Comparison of ENCODE assay signal across 17 cellular contexts in genomic region chr3:16848007-16848406, GRCh38. TPM values are rescaled to one million over a fixed set of nuclear protein-coding genes. Genes with fewer than 3 reads are reported as not detected.
DNase-seq lines count a peak whose midpoint lies in the region; ATAC-seq and TF ChIP-seq lines count a peak whose summit lies in the region.
"Had no signal": no experiment of that assay in that cellular context is flagged by ENCODE, and none has a peak within 500 bp of the region (broad histone marks: within the 10 kb centered on the region; RNA-seq: fewer than 3 reads in every experiment).

No MANE protein-coding gene starts in this region.

- no peaks in the 10 kb centered on the region for H3K27me3 Mint-ChIP-seq in activated CD8-positive, alpha-beta T cell treated with anti-CD3 and anti-CD28 coated beads for 36 hours
- H3K27me3 Mint-ChIP-seq in activated CD8-positive, alpha-beta T cell treated with anti-CD3 and anti-CD28 coated beads, Interleukin-2, amount 10 ng/mL, durations not matched to agents 7 days and 5 days (ENCODE audit: low read depth) = no peaks in the 10 kb centered on the region
- no peaks in the 10 kb centered on the region for H3K27me3 Mint-ChIP-seq in CD4-positive, alpha-beta T cell
- H3K27me3 Mint-ChIP-seq: central memory CD8-positive, alpha-beta T cell; stimulated activated naive B cell treated with anti-CD40 and anti-IgM and Interleukin-4, amounts not matched to agents 10 μg/mL and 1 μg/mL and 100 μg/mL, for 72 hours had no signal

- POLR2A ChIA-PET in activated CD8-positive, alpha-beta T cell treated with anti-CD3 and anti-CD28 coated beads for 36 hours (lab: Charles Lee) = interaction anchor here (0.8 kb wide), 1 partner anchor 38 kb away, joined by 3 read pairs; no protein-coding TSS in a partner anchor
- POLR2A ChIA-PET in activated CD8-positive, alpha-beta T cell treated with anti-CD3 and anti-CD28 coated beads, Interleukin-2, amount 10 ng/mL, durations not matched to agents 7 days and 5 days (lab: Charles Lee) = interaction anchor here (0.6 kb wide), 1 partner anchor 74 kb away, joined by 3 read pairs; no protein-coding TSS in a partner anchor
- POLR2A ChIA-PET in CD4-positive, alpha-beta T cell (lab: Charles Lee) = interaction anchor here (1.1 to 2.9 kb wide), 3 partner anchors 7 to 37 kb away, joined by 4 to 17 read pairs (median 4); partner anchors contain the start of gene PLCL2

- CTCF ChIA-PET in activated CD8-positive, alpha-beta T cell treated with anti-CD3 and anti-CD28 coated beads for 36 hours (lab: Charles Lee) = interaction anchor here (2.4 kb wide), 1 partner anchor 36 kb away, joined by 11 read pairs; the partner anchor contains the start of gene PLCL2
- CTCF ChIA-PET in activated CD8-positive, alpha-beta T cell treated with anti-CD3 and anti-CD28 coated beads, Interleukin-2, amount 10 ng/mL, durations not matched to agents 7 days and 5 days (lab: Charles Lee) = interaction anchor here (0.6 to 1.6 kb wide), 4 partner anchors 10 to 455 kb away, joined by 3 to 5 read pairs (median 3); no protein-coding TSS in a partner anchor
- CTCF ChIA-PET in CD4-positive, alpha-beta T cell (lab: Charles Lee) = interaction anchor here (0.9 kb wide), 1 partner anchor 19 kb away, joined by 5 read pairs; no protein-coding TSS in a partner anchor

- H3K27ac Mint-ChIP-seq in activated CD8-positive, alpha-beta T cell treated with anti-CD3 and anti-CD28 coated beads for 36 hours = no peak overlapping the region
- H3K27ac Mint-ChIP-seq in activated CD8-positive, alpha-beta T cell treated with anti-CD3 and anti-CD28 coated beads, Interleukin-2, amount 10 ng/mL, durations not matched to agents 7 days and 5 days = no peak overlapping the region
- no peak overlapping the region for H3K27ac Mint-ChIP-seq in CD4-positive, alpha-beta T cell
- H3K27ac Mint-ChIP-seq: stimulated activated naive B cell treated with anti-CD40 and anti-IgM and Interleukin-4, amounts not matched to agents 10 μg/mL and 1 μg/mL and 100 μg/mL, for 72 hours had no signal

- H3K4me3 ChIP-seq in neutrophil (ENCODE audit: low read depth in 1 of 2, low read length in 1 of 2) = peak overlapping the region in 1 of 2 experiments; percentile 31
- H3K4me3 ChIP-seq: adrenal gland, pancreas, upper lobe of right lung had no signal

- no peaks in the 10 kb centered on the region for H3K9me3 Mint-ChIP-seq in activated CD8-positive, alpha-beta T cell treated with anti-CD3 and anti-CD28 coated beads for 36 hours
- no peaks in the 10 kb centered on the region for H3K9me3 Mint-ChIP-seq in activated CD8-positive, alpha-beta T cell treated with anti-CD3 and anti-CD28 coated beads, Interleukin-2, amount 10 ng/mL, durations not matched to agents 7 days and 5 days (ENCODE audit: insufficient read depth)
- no peaks in the 10 kb centered on the region for H3K9me3 Mint-ChIP-seq in CD4-positive, alpha-beta T cell
- H3K9me3 Mint-ChIP-seq: central memory CD8-positive, alpha-beta T cell; stimulated activated naive B cell treated with anti-CD40 and anti-IgM and Interleukin-4, amounts not matched to agents 10 μg/mL and 1 μg/mL and 100 μg/mL, for 72 hours had no signal

- no peaks in the 10 kb centered on the region for H3K27me3 ChIP-seq in neutrophil
- no peaks in the 10 kb centered on the region for H3K27me3 ChIP-seq in CD4-positive, alpha-beta T cell (ENCODE audit: control insufficient read depth, insufficient read depth, low read length)
- H3K27me3 ChIP-seq: adrenal gland, pancreas, upper lobe of right lung had no signal

- peak overlapping the region; percentile 91 for H3K27ac ChIP-seq in neutrophil
- H3K27ac ChIP-seq in CD4-positive, alpha-beta T cell (ENCODE audit: low read depth, low read length) = no peak overlapping the region
- H3K27ac ChIP-seq: adrenal gland, pancreas, upper lobe of right lung, VCaP had no signal

- peaks cover 81 to 86% of the 10 kb centered on the region in 2 experiments for H3K4me1 ChIP-seq in neutrophil (ENCODE audit: control insufficient read depth in 1 of 2, insufficient read depth in 1 of 2, low read depth in 1 of 2, low read length in 1 of 2)

- TF ChIP-seq CTCF in activated CD8-positive, alpha-beta T cell treated with anti-CD3 and anti-CD28 coated beads for 36 hours (IDR thresholded peaks at IDR 0.05) = no peak
- TF ChIP-seq CTCF in neutrophil (IDR thresholded peaks at IDR 0.05) = no peak
- TF ChIP-seq CTCF in CD4-positive, alpha-beta T cell (IDR thresholded peaks at IDR 0.05) = no peak

- no peak for DNase-seq in activated CD8-positive, alpha-beta T cell treated with anti-CD3 and anti-CD28 coated beads for 36 hours
- no peak for DNase-seq in activated CD8-positive, alpha-beta T cell treated with anti-CD3 and anti-CD28 coated beads, Interleukin-2, amount 10 ng/mL, durations not matched to agents 7 days and 5 days
- DNase-seq in stimulated activated CD4-positive, alpha-beta T cell treated with anti-CD3 and anti-CD28 coated beads, Interleukin-4, amount 100 ng/mL, for 1 hour = no peak
- DNase-seq in CD4-positive, alpha-beta T cell = no peak
- DNase-seq: adrenal gland; DMS79; NCI-H2171; NCI-H82; pancreas; stimulated activated naive B cell treated with anti-CD40 and anti-IgM and Interleukin-4, amounts not matched to agents 10 μg/mL and 1 μg/mL and 100 μg/mL, for 72 hours; upper lobe of right lung had no signal

- H3K4me3 Mint-ChIP-seq in activated CD8-positive, alpha-beta T cell treated with anti-CD3 and anti-CD28 coated beads for 36 hours = no peak overlapping the region
- no peak overlapping the region for H3K4me3 Mint-ChIP-seq in activated CD8-positive, alpha-beta T cell treated with anti-CD3 and anti-CD28 coated beads, Interleukin-2, amount 10 ng/mL, durations not matched to agents 7 days and 5 days
- no peak overlapping the region for H3K4me3 Mint-ChIP-seq in CD4-positive, alpha-beta T cell
- H3K4me3 Mint-ChIP-seq: central memory CD8-positive, alpha-beta T cell; stimulated activated naive B cell treated with anti-CD40 and anti-IgM and Interleukin-4, amounts not matched to agents 10 μg/mL and 1 μg/mL and 100 μg/mL, for 72 hours had no signal

- peak; percentile 69 for ATAC-seq in activated CD8-positive, alpha-beta T cell treated with anti-CD3 and anti-CD28 coated beads for 36 hours
- no peak for ATAC-seq in activated CD8-positive, alpha-beta T cell treated with anti-CD3 and anti-CD28 coated beads, Interleukin-2, amount 10 ng/mL, durations not matched to agents 7 days and 5 days
- ATAC-seq in GM19463 (IDR thresholded peaks at IDR 0.05; ENCODE audit: unreplicated experiment) = peak; percentile 60
- peak; percentile 51 for ATAC-seq in HG03095 (IDR thresholded peaks at IDR 0.05; ENCODE audit: unreplicated experiment)
- ATAC-seq in HG03196 (IDR thresholded peaks at IDR 0.05; ENCODE audit: unreplicated experiment) = no peak
- ATAC-seq in CD4-positive, alpha-beta T cell (ENCODE audit: poor library complexity) = no peak
- ATAC-seq: pancreas, upper lobe of right lung had no signal

- H3K36me3 ChIP-seq in neutrophil = no peaks in the 10 kb centered on the region
- H3K36me3 ChIP-seq: adrenal gland, pancreas, upper lobe of right lung had no signal

- no peaks in the 10 kb centered on the region for H3K36me3 Mint-ChIP-seq in activated CD8-positive, alpha-beta T cell treated with anti-CD3 and anti-CD28 coated beads for 36 hours (ENCODE audit: low read depth)
- H3K36me3 Mint-ChIP-seq in activated CD8-positive, alpha-beta T cell treated with anti-CD3 and anti-CD28 coated beads, Interleukin-2, amount 10 ng/mL, durations not matched to agents 7 days and 5 days (ENCODE audit: low read depth) = no peaks in the 10 kb centered on the region
- no peaks in the 10 kb centered on the region for H3K36me3 Mint-ChIP-seq in CD4-positive, alpha-beta T cell (ENCODE audit: low read depth)
- H3K36me3 Mint-ChIP-seq: stimulated activated naive B cell treated with anti-CD40 and anti-IgM and Interleukin-4, amounts not matched to agents 10 μg/mL and 1 μg/mL and 100 μg/mL, for 72 hours had no signal

- intact Hi-C loops in activated CD8-positive, alpha-beta T cell treated with anti-CD3 and anti-CD28 coated beads for 36 hours (cut with micrococcal nuclease) = loop anchor here (5.0 kb wide), 1 partner anchor 39 kb away; no protein-coding TSS in a partner anchor
- intact Hi-C loops in CD4-positive, alpha-beta T cell (cut with DNase I, micrococcal nuclease) = loop anchor here in 1 of 2 experiments (10.0 kb wide), 1 partner anchor 583 kb away; the partner anchor contains the start of genes DPH3 and OXNAD1

- no peaks in the 10 kb centered on the region for H3K9me3 ChIP-seq in neutrophil
- no peaks in the 10 kb centered on the region for H3K9me3 ChIP-seq in CD4-positive, alpha-beta T cell (ENCODE audit: control insufficient read depth, low read length)
- H3K9me3 ChIP-seq: adrenal gland, pancreas, upper lobe of right lung had no signal

- H3K4me1 Mint-ChIP-seq in activated CD8-positive, alpha-beta T cell treated with anti-CD3 and anti-CD28 coated beads for 36 hours (ENCODE audit: low read depth) = peaks cover 55% of the 10 kb centered on the region
- peaks cover 39% of the 10 kb centered on the region for H3K4me1 Mint-ChIP-seq in activated CD8-positive, alpha-beta T cell treated with anti-CD3 and anti-CD28 coated beads, Interleukin-2, amount 10 ng/mL, durations not matched to agents 7 days and 5 days (ENCODE audit: low read depth)
- peaks cover 64% of the 10 kb centered on the region for H3K4me1 Mint-ChIP-seq in CD4-positive, alpha-beta T cell (ENCODE audit: low read depth)

RNA-seq across cellular contexts. Expression of gene PLCL2, which starts 36.7 kb away (rescaled TPM):
- total RNA-seq in activated CD8-positive, alpha-beta T cell treated with anti-CD3 and anti-CD28 coated beads for 36 hours = 10 to 100 TPM; 19.4 to 19.7 TPM
- total RNA-seq in activated CD8-positive, alpha-beta T cell treated with anti-CD3 and anti-CD28 coated beads, Interleukin-2, amount 10 ng/mL, durations not matched to agents 7 days and 5 days = 10 to 100 TPM; 33.9 to 35.8 TPM
- total RNA-seq in CD4-positive, alpha-beta T cell = 10 to 100 TPM; 35.1 to 36.3 TPM

Comparison
In these comparisons a context has a peak if more than half of its experiments do, and no peak if none do; other contexts are left out.
1. ATAC-seq: peak in activated CD8-positive, alpha-beta T cell treated with anti-CD3 and anti-CD28 coated beads for 36 hours (single experiment), GM19463 (single experiment) and HG03095 (single experiment); none in activated CD8-positive, alpha-beta T cell treated with anti-CD3 and anti-CD28 coated beads, Interleukin-2, amount 10 ng/mL, durations not matched to agents 7 days and 5 days (single experiment), HG03196 (single experiment) and CD4-positive, alpha-beta T cell (single experiment).